9 cellular contexts compared by ENCODE assay signal in genomic region chr6:71190809-71191208, GRCh38.
DNase-seq lines count a peak whose midpoint lies in the region; ATAC-seq, FAIRE-seq and TF ChIP-seq lines count a peak whose summit lies in the region.
"Had no signal": no experiment of that assay in that cellular context is flagged by ENCODE, and none has a peak within 500 bp of the region (broad histone marks: within the 10 kb centered on the region; RNA-seq: fewer than 3 reads in every experiment).

No MANE protein-coding gene starts in this region.

- intact Hi-C loops in HCT116 (cut with micrococcal nuclease) = loop anchor here (1.0 to 5.0 kb wide), 2 partner anchors 158 to 321 kb away; no protein-coding TSS in a partner anchor

- H2AFZ ChIP-seq in HCT116 (ENCODE audit: low read depth, low read length, poor library complexity, severe bottlenecking) = no peak overlapping the region

- no peaks in the 10 kb centered on the region for H3K36me3 ChIP-seq in HCT116 (ENCODE audit: control insufficient read depth in 1 of 2, insufficient read depth in 2 of 2, low read length in 2 of 2)

- 0% methylated on average over 3 of the region's 3 CpGs for WGBS in A549 (ENCODE audit: missing lambda C conversion rate)

- POLR2A ChIA-PET in A549 (lab: Yijun Ruan, JAX) = no interaction called here
- POLR2A ChIA-PET in HCT116 (lab: Charles Lee) = no interaction called here

- H3K4me2 ChIP-seq in A549 = no peak overlapping the region
- no peak overlapping the region for H3K4me2 ChIP-seq in HCT116 (ENCODE audit: low read length)

- DNase-seq in A549 (ENCODE audit: low read depth in 1 of 2, low spot score in 1 of 2) (peak in 1 of 2 experiments; percentile 19), HCT116 (ENCODE audit: low read depth, low spot score) (no peak), SK-MEL-5 (ENCODE audit: low read depth, low spot score) (peak; percentile 50), foreskin keratinocyte (no peak)
- no peak for DNase-seq in stimulated activated CD4-positive, alpha-beta T cell treated with anti-CD3 and anti-CD28 coated beads, Interleukin-2, amount 100 ng/mL, for 24 hours

- H3K4me1 ChIP-seq in A549 = peaks cover 11% of the 10 kb centered on the region; the same call in 2 of the 3 replicates
- H3K4me1 ChIP-seq in HCT116 (ENCODE audit: control insufficient read depth in 1 of 2, insufficient read depth in 2 of 2, low read length in 2 of 2) = no peaks in the 10 kb centered on the region
- H3K4me1 ChIP-seq in foreskin keratinocyte = no peaks in the 10 kb centered on the region

- BruUV-seq in HCT116 (replicated peaks; lab: Mats Ljungman, UMichigan) = no TSS peak

- RAD21 ChIA-PET in HCT116 (lab: Charles Lee; ENCODE audit: low non-redundant PET in 1 of 2, low total read pairs in 2 of 2, uncharacterized antibody in 2 of 2, unreplicated experiment in 2 of 2) = no interaction called here

- no peak for TF ChIP-seq POLR2A in A549 (IDR thresholded peaks at IDR 0.05; ENCODE audit: low read length)
- TF ChIP-seq POLR2A in HCT116 (IDR thresholded peaks at IDR 0.05; ENCODE audit: borderline replicate concordance, extremely low read depth, insufficient read depth, insufficient read length) = no peak

- in situ Hi-C loops in SK-MEL-5 (cut with HindIII; ENCODE audit: low pct_unique_long_range_greater_than_20kb, low sequenced_read_pairs) = loop anchor here (25.0 kb wide), 1 partner anchor 171 kb away; no protein-coding TSS in a partner anchor

- H3K9me3 ChIP-seq in A549 (no peaks in the 10 kb centered on the region), HCT116 (ENCODE audit: control insufficient read depth in 1 of 2, insufficient read depth in 1 of 2, low read depth in 1 of 2, low read length in 2 of 2) (no peaks in the 10 kb centered on the region)

- no peaks in the 10 kb centered on the region for H4K20me1 ChIP-seq in HCT116 (ENCODE audit: insufficient read depth)

- no peaks in the 10 kb centered on the region for H3K27me3 ChIP-seq in HCT116 (ENCODE audit: insufficient read depth, low read length)
- no peaks in the 10 kb centered on the region for H3K27me3 ChIP-seq in foreskin keratinocyte

- no peak for TF ChIP-seq EP300 in A549 (IDR thresholded peaks at IDR 0.05)

- no peaks in the 10 kb centered on the region for H3K79me2 ChIP-seq in HCT116 (ENCODE audit: insufficient read depth, low read length)

- CTCF ChIA-PET in A549 (lab: Yijun Ruan, JAX) (interaction anchor here (0.6 to 2.1 kb wide), 21 partner anchors 13 to 1032 kb away, joined by 3 to 21 read pairs (median 4); no protein-coding TSS in a partner anchor), HCT116 (lab: Charles Lee) (interaction anchor here (0.7 to 1.8 kb wide), 10 partner anchors 13 to 319 kb away, joined by 3 to 17 read pairs (median 6); partner anchors contain the start of gene OGFRL1)

- H3K9me2 ChIP-seq in HCT116 (ENCODE audit: insufficient read depth) = no peaks in the 10 kb centered on the region

- H3K27ac ChIP-seq in A549 (no peak overlapping the region), HCT116 (ENCODE audit: low read depth, low read length) (no peak overlapping the region), foreskin keratinocyte (no peak overlapping the region)
- H3K27ac ChIP-seq: epithelial cell of prostate had no signal

- no peak for ATAC-seq in A549
- no peak for ATAC-seq in HCT116
- ATAC-seq in foreskin keratinocyte = no peak
- ATAC-seq in GM21390 (IDR thresholded peaks at IDR 0.05; ENCODE audit: unreplicated experiment) = no peak
- ATAC-seq in HG03159 (IDR thresholded peaks at IDR 0.05; ENCODE audit: unreplicated experiment) = no peak
- no peak for ATAC-seq in HG03196 (IDR thresholded peaks at IDR 0.05; ENCODE audit: unreplicated experiment)

- no peak for FAIRE-seq in A549 (lab: Jason Lieb, UNC)

- peak; percentile 59 for TF ChIP-seq CTCF in A549 (IDR thresholded peaks at IDR 0.05)
- peak in 2 of 3 experiments; percentile 39 to 44; a peak in 3 of 6 replicates for TF ChIP-seq CTCF in HCT116 (IDR thresholded peaks at IDR 0.05 in 2 of 3, conservative IDR thresholded peaks at IDR 0.05 in 1 of 3; ENCODE audit: borderline replicate concordance in 1 of 3, insufficient read depth in 1 of 3, low read depth in 2 of 3, low read length in 2 of 3)
- peak; percentile 64 for TF ChIP-seq CTCF in foreskin keratinocyte (conservative IDR thresholded peaks at IDR 0.05)

- TF ChIP-seq RAD21 in A549 (conservative IDR thresholded peaks at IDR 0.05 in 1 of 2, IDR thresholded peaks at IDR 0.05 in 1 of 2) (peak; percentile 65 to 80), HCT116 (IDR thresholded peaks at IDR 0.05; ENCODE audit: low read depth) (peak; percentile 55)

- no peak overlapping the region for H3K9ac ChIP-seq in HCT116 (ENCODE audit: low read length)

- no peak overlapping the region for H3K4me3 ChIP-seq in A549
- no peak overlapping the region for H3K4me3 ChIP-seq in HCT116 (replicated peaks in 1 of 2; ENCODE audit: low read depth in 1 of 2, low read length in 2 of 2)

TF ChIP-seq in A549, 52 proteins besides CTCF, POLR2A, EP300 and RAD21:
- peak; percentile 78 for TF ChIP-seq SMC3 (IDR thresholded peaks at IDR 0.05)
- TF ChIP-seq EHMT2 (IDR thresholded peaks at IDR 0.05; ENCODE audit: low read depth) = no peak
- TF ChIP-seq, protein P1, sequence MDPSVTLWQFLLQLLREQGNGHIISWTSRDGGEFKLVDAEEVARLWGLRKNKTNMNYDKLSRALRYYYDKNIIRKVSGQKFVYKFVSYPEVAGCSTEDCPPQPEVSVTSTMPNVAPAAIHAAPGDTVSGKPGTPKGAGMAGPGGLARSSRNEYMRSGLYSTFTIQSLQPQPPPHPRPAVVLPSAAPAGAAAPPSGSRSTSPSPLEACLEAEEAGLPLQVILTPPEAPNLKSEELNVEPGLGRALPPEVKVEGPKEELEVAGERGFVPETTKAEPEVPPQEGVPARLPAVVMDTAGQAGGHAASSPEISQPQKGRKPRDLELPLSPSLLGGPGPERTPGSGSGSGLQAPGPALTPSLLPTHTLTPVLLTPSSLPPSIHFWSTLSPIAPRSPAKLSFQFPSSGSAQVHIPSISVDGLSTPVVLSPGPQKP (IDR thresholded peaks at IDR 0.05; ENCODE audit: low read depth, low read length) = no peak

TF ChIP-seq in HCT116, 20 proteins besides CTCF, POLR2A, EP300 and RAD21:
- no peak for TF ChIP-seq ATF3 (IDR thresholded peaks at IDR 0.05)

Comparison
In these comparisons a context has a peak if more than half of its experiments do, and no peak if none do; other contexts are left out.
1. Of the 6 proteins assayed by ChIP-seq in both A549 and HCT116: peak only in A549: none; only in HCT116: none; in both: CTCF and RAD21; in neither: 4.